In genomic region chr2:37582911-37583310, GRCh38 we compare ENCODE assay signal across 13 cellular contexts.
DNase-seq lines count a peak whose midpoint lies in the region; ATAC-seq and TF ChIP-seq lines count a peak whose summit lies in the region.
"Had no signal": no experiment of that assay in that cellular context is flagged by ENCODE, and none has a peak within 500 bp of the region (broad histone marks: within the 10 kb centered on the region; RNA-seq: fewer than 3 reads in every experiment).

No MANE protein-coding gene starts in this region.

- no peak overlapping the region for H2AFZ ChIP-seq in OCI-LY7 (ENCODE audit: low read length)
- H2AFZ ChIP-seq: parathyroid adenoma had no signal

- no peak for TF ChIP-seq CTCF in fibroblast of the aortic adventitia (IDR thresholded peaks at IDR 0.05; ENCODE audit: insufficient read depth, low read length)
- TF ChIP-seq CTCF in testis (IDR thresholded peaks at IDR 0.05) = no peak
- no peak for TF ChIP-seq CTCF in lower lobe of right lung (IDR thresholded peaks at IDR 0.05)
- TF ChIP-seq CTCF in OCI-LY7 (conservative IDR thresholded peaks at IDR 0.05; ENCODE audit: low read length) = no peak

- CTCF ChIA-PET in T-cell (lab: Charles Lee) = interaction anchor here (0.8 to 1.2 kb wide), 6 partner anchors 9 to 187 kb away, joined by 3 to 5 read pairs (median 4); no protein-coding TSS in a partner anchor
- CTCF ChIA-PET in OCI-LY7 (lab: Charles Lee; ENCODE audit: unreplicated experiment) = no interaction called here

- H3K27ac Mint-ChIP-seq in T-cell = peak overlapping the region; percentile 96 to 98

- no peaks in the 10 kb centered on the region for H3K9me2 ChIP-seq in OCI-LY7 (ENCODE audit: insufficient read depth, low read length)

- DNase-seq in activated T-cell treated with anti-CD3 and anti-CD28 coated beads, Interleukin-2, amount 50 U/mL, for 4 hours = no peak
- DNase-seq in activated T-cell treated with anti-CD3 and anti-CD28 coated beads, Interleukin-2, amount 50 U/mL, for 1 hour = no peak
- DNase-seq in T-cell (peak in 2 of 34 experiments; percentile 10 to 29), fibroblast of the aortic adventitia (ENCODE audit: low read depth) (peak; percentile 42), testis (peak; percentile 27), islet precursor cell (no peak), lower lobe of right lung (no peak), OCI-LY7 (ENCODE audit: low spot score) (no peak)
- DNase-seq: BE2C, left colon, transverse colon had no signal

- H3K36me3 ChIP-seq in testis (ENCODE audit: low read depth, missing control alignments) (no peaks in the 10 kb centered on the region), lower lobe of right lung (no peaks in the 10 kb centered on the region), OCI-LY7 (ENCODE audit: insufficient read depth, low read length) (no peaks in the 10 kb centered on the region)
- H3K36me3 ChIP-seq: BE2C, transverse colon had no signal

- no peak overlapping the region for H3K4me3 ChIP-seq in fibroblast of the aortic adventitia (ENCODE audit: low read depth, low read length)
- no peak overlapping the region for H3K4me3 ChIP-seq in testis
- no peak overlapping the region for H3K4me3 ChIP-seq in lower lobe of right lung
- no peak overlapping the region for H3K4me3 ChIP-seq in OCI-LY7 (ENCODE audit: low read depth, low read length, poor library complexity, severe bottlenecking)
- H3K4me3 ChIP-seq: transverse colon had no signal

- no peak for TF ChIP-seq POLR2A in testis (IDR thresholded peaks at IDR 0.05)

- peaks cover 71% of the 10 kb centered on the region for H3K4me1 Mint-ChIP-seq in activated T-cell treated with anti-CD3 and anti-CD28 coated beads, Interleukin-2, amount 50 U/mL, for 4 hours (ENCODE audit: low read depth)
- H3K4me1 Mint-ChIP-seq in T-cell = peaks cover 60 to 70% (median 68%) of the 10 kb centered on the region in 3 donors

- intact Hi-C loops in testis (cut with DNase I; ENCODE audit: low total_unique reads) = no loop called here
- intact Hi-C loops in lower lobe of right lung (cut with DNase I) = no loop called here
- intact Hi-C loops in OCI-LY7 (cut with micrococcal nuclease; ENCODE audit: unreplicated experiment) = no loop called here

- peaks cover 3% of the 10 kb centered on the region for H3K9me3 Mint-ChIP-seq in activated T-cell treated with anti-CD3 and anti-CD28 coated beads, Interleukin-2, amount 50 U/mL, for 4 hours
- H3K9me3 Mint-ChIP-seq in T-cell = peaks cover 0 to 11% (median 3%) of the 10 kb centered on the region in 3 donors

- peaks cover 30% of the 10 kb centered on the region for H3K4me1 ChIP-seq in testis
- H3K4me1 ChIP-seq in lower lobe of right lung = peaks cover 45% of the 10 kb centered on the region
- H3K4me1 ChIP-seq in OCI-LY7 (ENCODE audit: insufficient read depth, low read length, poor library complexity, severe bottlenecking) = no peaks in the 10 kb centered on the region

- POLR2A ChIA-PET in T-cell (lab: Charles Lee) = interaction anchor here (0.6 to 1.6 kb wide), 3 partner anchors 17 to 1542 kb away, joined by 3 to 9 read pairs (median 3); no protein-coding TSS in a partner anchor
- POLR2A ChIA-PET in OCI-LY7 (lab: Charles Lee) = interaction anchor here (0.7 to 1.3 kb wide), 6 partner anchors 16 to 174 kb away, joined by 3 to 4 read pairs (median 3); no protein-coding TSS in a partner anchor

- H3K4me3 Mint-ChIP-seq in activated T-cell treated with anti-CD3 and anti-CD28 coated beads, Interleukin-2, amount 50 U/mL, for 4 hours = peak overlapping the region; percentile 45
- H3K4me3 Mint-ChIP-seq in T-cell = peak overlapping the region; percentile 58 to 73 (median 69)

- H3K9me3 ChIP-seq in testis (no peaks in the 10 kb centered on the region), lower lobe of right lung (no peaks in the 10 kb centered on the region), OCI-LY7 (ENCODE audit: low read length) (no peaks in the 10 kb centered on the region)
- H3K9me3 ChIP-seq: BE2C, transverse colon had no signal

- no peaks in the 10 kb centered on the region for H4K20me1 ChIP-seq in OCI-LY7 (ENCODE audit: insufficient read depth, low read length)

- ATAC-seq in activated T-cell treated with anti-CD3 and anti-CD28 coated beads, Interleukin-2, amount 50 U/mL, for 4 hours = peak in 1 of 2 donors; percentile 4
- no peak for ATAC-seq in T-cell (replicated peaks in 1 of 4)
- no peak for ATAC-seq in lower lobe of right lung
- ATAC-seq: esophagus mucosa, left colon had no signal

- H3K27ac ChIP-seq in testis = peak overlapping the region; percentile 5 to 77
- H3K27ac ChIP-seq in lower lobe of right lung = no peak overlapping the region
- no peak overlapping the region for H3K27ac ChIP-seq in OCI-LY7 (ENCODE audit: low read depth, low read length, poor library complexity, severe bottlenecking)
- H3K27ac ChIP-seq: parathyroid adenoma had no signal

- WGBS in testis, 2 donors = 43 to 44% methylated on average over 8 of the region's 8 CpGs

- H3K27me3 ChIP-seq in testis (no peaks in the 10 kb centered on the region), lower lobe of right lung (ENCODE audit: low read depth) (no peaks in the 10 kb centered on the region)
- H3K27me3 ChIP-seq: BE2C, transverse colon had no signal

- BruUV-seq in OCI-LY7 (replicated peaks; lab: Mats Ljungman, UMichigan) = no TSS peak

- no peak overlapping the region for H3K4me2 ChIP-seq in OCI-LY7 (ENCODE audit: low read length)

- H3K27me3 Mint-ChIP-seq in activated T-cell treated with anti-CD3 and anti-CD28 coated beads, Interleukin-2, amount 50 U/mL, for 4 hours (ENCODE audit: low read depth) = no peaks in the 10 kb centered on the region
- no peaks in the 10 kb centered on the region for H3K27me3 Mint-ChIP-seq in T-cell

- H3K79me2 ChIP-seq in OCI-LY7 (ENCODE audit: insufficient read depth, low read depth, low read length) = no peaks in the 10 kb centered on the region
- H3K79me2 ChIP-seq: parathyroid adenoma had no signal

- H3K36me3 Mint-ChIP-seq in activated T-cell treated with anti-CD3 and anti-CD28 coated beads, Interleukin-2, amount 50 U/mL, for 4 hours (ENCODE audit: insufficient read depth) = no peaks in the 10 kb centered on the region
- peaks cover 3% of the 10 kb centered on the region for H3K36me3 Mint-ChIP-seq in T-cell

Comparison
In these comparisons a context has a peak if more than half of its experiments do, and no peak if none do; other contexts are left out.
1. DNase-seq: peak in fibroblast of the aortic adventitia (single experiment) and testis (single experiment); none in activated T-cell treated with anti-CD3 and anti-CD28 coated beads, Interleukin-2, amount 50 U/mL, for 4 hours (single experiment), activated T-cell treated with anti-CD3 and anti-CD28 coated beads, Interleukin-2, amount 50 U/mL, for 1 hour (single experiment), islet precursor cell (single experiment), lower lobe of right lung (single experiment) and OCI-LY7 (single experiment).
2. H3K27ac ChIP-seq: peak in testis (2 of 2); none in lower lobe of right lung (single experiment) and OCI-LY7 (single experiment).